Comparison of ENCODE assay signal across 1 cellular context in genomic region chr5:4518924-4519660, GRCh38.
TF ChIP-seq lines count a peak whose summit lies in the region.

No MANE protein-coding gene starts in this region.

TF ChIP-seq in GM23338, 12 proteins besides CTCF, POLR2A, EP300 and RAD21 (continued from another document):
- no peak for TF ChIP-seq ZNF462 (CRISPR knock-in tag; IDR thresholded peaks at IDR 0.05)
- TF ChIP-seq JUNB (IDR thresholded peaks at IDR 0.05; ENCODE audit: unreplicated experiment), result no peak
- no peak for TF ChIP-seq POLR2AphosphoS5 (IDR thresholded peaks at IDR 0.05; ENCODE audit: low read depth)
TF ChIP-seq in GM23338: peak in this region for 0.
